ENCODE assay signal across 20 cellular contexts in genomic region chr6:163872335-163872734, GRCh38.
DNase-seq lines count a peak whose midpoint lies in the region; TF ChIP-seq lines count a peak whose summit lies in the region.
"Had no signal": no experiment of that assay in that cellular context is flagged by ENCODE, and none has a peak within 500 bp of the region (broad histone marks: within the 10 kb centered on the region; RNA-seq: fewer than 3 reads in every experiment).

No MANE protein-coding gene starts in this region.

- H3K27me3 ChIP-seq in A673 (replicated peaks; ENCODE audit: insufficient read depth, low read depth, low read length, poor library complexity) (no peaks in the 10 kb centered on the region), brain microvascular endothelial cell (replicated peaks) (no peaks in the 10 kb centered on the region)

- peaks cover 10% of the 10 kb centered on the region for H3K4me1 ChIP-seq in A673 (ENCODE audit: insufficient read depth, low read length, poor library complexity, severe bottlenecking)
- H3K4me1 ChIP-seq: A549 had no signal

- POLR2A ChIA-PET in A673 (lab: Charles Lee; ENCODE audit: low non-redundant PET) = no interaction called here

- H3K4me3 ChIP-seq in A673 (ENCODE audit: low read depth, low read length, poor library complexity, severe bottlenecking) (no peak overlapping the region), brain microvascular endothelial cell (ENCODE audit: low read depth, low read length) (no peak overlapping the region)
- H3K4me3 ChIP-seq: A549, PC-9 had no signal

- H3K36me3 ChIP-seq in A673 (ENCODE audit: insufficient read depth, low read length, poor library complexity, severe bottlenecking) (no peaks in the 10 kb centered on the region), brain microvascular endothelial cell (replicated peaks) (no peaks in the 10 kb centered on the region)

- H3K27ac ChIP-seq in A673 (ENCODE audit: low read depth, low read length, poor library complexity, severe bottlenecking) (no peak overlapping the region), brain microvascular endothelial cell (peak overlapping the region; percentile 43)
- H3K27ac ChIP-seq: A549, PC-9 had no signal

- CTCF ChIA-PET in A673 (lab: Charles Lee) = no interaction called here

- no TSS peak for BruUV-seq in A673 (replicated peaks; lab: Mats Ljungman, UMichigan)

- H3K9me3 ChIP-seq in A673 (ENCODE audit: low read depth, low read length, poor library complexity, severe bottlenecking) = no peaks in the 10 kb centered on the region
- H3K9me3 ChIP-seq: A549 had no signal

- DNase-seq in A673 (ENCODE audit: low spot score) = peak; percentile 45
- DNase-seq in HS-5 (ENCODE audit: low read depth) = peak; percentile 88
- peak; percentile 84 for DNase-seq in brain microvascular endothelial cell
- peak; percentile 68 for DNase-seq in hepatic stellate cell (ENCODE audit: low spot score)
- DNase-seq in activated CD4-positive, alpha-beta T cell treated with anti-CD3 and anti-CD28 coated beads for 1 hour = no peak
- DNase-seq in NK-92 (lab: John Stamatoyannopoulos, UW; ENCODE audit: unreplicated experiment) = no peak
- no peak for DNase-seq in activated T-cell treated with anti-CD3 and anti-CD28 coated beads, Interleukin-2, amount 50 U/mL, for 1 hour
- DNase-seq in GM10266 (ENCODE audit: extremely low spot score) = no peak
- DNase-seq: activated CD4-positive, alpha-beta T cell treated with anti-CD3 and anti-CD28 coated beads, Interleukin-2, amount 50 U/mL, for 1 hour; activated T-cell treated with anti-CD3 and anti-CD28 coated beads, Interleukin-2, amount 50 U/mL, for 24 hours; COR-L47; endodermal cell; glutamatergic neuron; H9; natural killer cell; NCI-H1105; NCI-H69; PC-9; stimulated activated CD4-positive, alpha-beta T cell treated with anti-CD3 and anti-CD28 coated beads, Interleukin-15, amount 100 ng/mL, for 24 hours had no signal

- in situ Hi-C loops in brain microvascular endothelial cell (cut with HindIII; ENCODE audit: low pct_ligation_motif_present, low sequenced_read_pairs) = no loop called here

- TF ChIP-seq CTCF in A673 (conservative IDR thresholded peaks at IDR 0.05; ENCODE audit: low read depth, low read length) (no peak), brain microvascular endothelial cell (IDR thresholded peaks at IDR 0.05; ENCODE audit: low read depth, low read length, missing control alignments) (no peak), GM10266 (IDR thresholded peaks at IDR 0.05; ENCODE audit: control insufficient read depth, insufficient read depth, low read depth, missing control alignments) (no peak)

- intact Hi-C loops in A673 (cut with micrococcal nuclease; ENCODE audit: unreplicated experiment) = no loop called here

Comparison
In these comparisons a context has a peak if more than half of its experiments do, and no peak if none do; other contexts are left out.
1. DNase-seq: peak in A673 (single experiment), HS-5 (single experiment), brain microvascular endothelial cell (single experiment) and hepatic stellate cell (single experiment); none in activated CD4-positive, alpha-beta T cell treated with anti-CD3 and anti-CD28 coated beads for 1 hour (single experiment), NK-92 (single experiment), activated T-cell treated with anti-CD3 and anti-CD28 coated beads, Interleukin-2, amount 50 U/mL, for 1 hour (single experiment) and GM10266 (single experiment).